ENCODE assay signal across 14 cellular contexts in the genomic region with DNA sequence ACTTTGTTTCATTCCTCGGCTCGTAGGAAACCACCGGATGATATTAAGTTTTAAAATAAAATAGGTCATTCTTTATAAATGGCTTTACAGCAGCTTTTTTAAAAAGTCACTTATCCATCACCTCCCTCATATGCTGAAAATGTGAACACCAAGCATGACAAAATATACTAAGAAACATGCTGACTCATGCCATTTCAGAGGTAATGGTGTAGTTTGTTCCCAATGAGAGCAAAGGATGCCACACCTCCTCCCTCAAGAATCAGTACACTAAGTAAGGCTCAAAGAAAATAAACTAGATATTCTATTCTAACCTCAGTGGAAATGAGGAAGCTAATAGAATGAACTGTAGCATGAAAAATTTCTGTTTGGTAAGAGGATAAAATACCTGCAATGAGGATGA. TPM values are rescaled to one million over a fixed set of nuclear protein-coding genes. Genes with fewer than 3 reads are reported as not detected.
DNase-seq lines count a peak whose midpoint lies in the region; ATAC-seq and TF ChIP-seq lines count a peak whose summit lies in the region.
"Had no signal": no experiment of that assay in that cellular context is flagged by ENCODE, and none has a peak within 500 bp of the region (broad histone marks: within the 10 kb centered on the region; RNA-seq: fewer than 3 reads in every experiment).

No MANE protein-coding gene starts in this region.

- TF ChIP-seq RAD21 in IMR-90 (IDR thresholded peaks at IDR 0.05; ENCODE audit: low read length) = no peak

- H3K9me3 ChIP-seq in IMR-90 (ENCODE audit: control insufficient read depth, insufficient read depth, low read length) (no peaks in the 10 kb centered on the region), SJCRH30 (replicated peaks) (no peaks in the 10 kb centered on the region)
- H3K9me3 ChIP-seq: BLaER1, HAP-1, MG63, Peyer's patch had no signal

- no peak overlapping the region for H3K14ac ChIP-seq in IMR-90 (replicated peaks; ENCODE audit: low read depth, low read length)

- H3K27me3 ChIP-seq in IMR-90 (ENCODE audit: control insufficient read depth, insufficient read depth, low read length) (no peaks in the 10 kb centered on the region), SJCRH30 (no peaks in the 10 kb centered on the region)
- H3K27me3 ChIP-seq: BLaER1, MG63, Peyer's patch had no signal

- H2AK5ac ChIP-seq in IMR-90 (ENCODE audit: low read depth, low read length) = no peak overlapping the region

- H3K9me3 Mint-ChIP-seq in nephron progenitor cell = no peaks in the 10 kb centered on the region

- H4K5ac ChIP-seq in IMR-90 (ENCODE audit: low read depth, low read length) = no peak overlapping the region

- no peak for TF ChIP-seq POLR2A in IMR-90 (IDR thresholded peaks at IDR 0.05; ENCODE audit: low read depth, low read length)

- in situ Hi-C loops in IMR-90 (cut with MboI; ENCODE audit: low sequenced_read_pairs) = no loop called here

- peaks cover 7% of the 10 kb centered on the region for H3K4me1 Mint-ChIP-seq in nephron progenitor cell

- no peaks in the 10 kb centered on the region for H3K27me3 Mint-ChIP-seq in nephron progenitor cell (ENCODE audit: low read depth, poor library complexity)

- H3K4ac ChIP-seq in IMR-90 (ENCODE audit: low read depth, low read length) = no peak overlapping the region

- POLR2A ChIA-PET in IMR-90 (lab: Charles Lee; ENCODE audit: unreplicated experiment) = no interaction called here

- H3K27ac ChIP-seq in IMR-90 (ENCODE audit: insufficient read depth, low read length) (no peak overlapping the region), SJCRH30 (peak overlapping the region; percentile 99)
- H3K27ac ChIP-seq: BLaER1, Peyer's patch had no signal

- H3K4me1 ChIP-seq in IMR-90 (ENCODE audit: control insufficient read depth, insufficient read depth, low read length) (peaks cover 3% of the 10 kb centered on the region; the same call in 1 of the 2 replicates), SJCRH30 (peaks cover 33% of the 10 kb centered on the region)
- H3K4me1 ChIP-seq: BLaER1, Peyer's patch had no signal

- H3K18ac ChIP-seq in IMR-90 (ENCODE audit: low read depth, low read length) = peak overlapping the region; percentile 41; the same call in 1 of the 2 replicates

- H4K91ac ChIP-seq in IMR-90 (ENCODE audit: insufficient read depth, low read depth, low read length) = no peak overlapping the region

- no peak overlapping the region for H3K4me2 ChIP-seq in IMR-90 (ENCODE audit: low read depth, low read length)
- H3K4me2 ChIP-seq: BLaER1 had no signal

- dilution Hi-C loops in IMR-90 (cut with HindIII; ENCODE audit: low sequenced_read_pairs, unreplicated experiment) = no loop called here

- no peak overlapping the region for H3K23ac ChIP-seq in IMR-90 (ENCODE audit: low read depth, low read length)

- H3K27ac Mint-ChIP-seq in nephron progenitor cell = no peak overlapping the region

- H2AK9ac ChIP-seq in IMR-90 (replicated peaks; ENCODE audit: low read depth, low read length, poor library complexity) = no peak overlapping the region

- H2BK5ac ChIP-seq in IMR-90 (ENCODE audit: low read depth, low read length, poor library complexity, severe bottlenecking) = no peak overlapping the region

- intact Hi-C loops in IMR-90 (cut with micrococcal nuclease) = loop anchor here (2.0 to 10.0 kb wide), 4 partner anchors 210 to 1202 kb away; no protein-coding TSS in a partner anchor

- no peaks in the 10 kb centered on the region for H3K36me3 Mint-ChIP-seq in nephron progenitor cell (ENCODE audit: low read depth)

- H2BK120ac ChIP-seq in IMR-90 (ENCODE audit: low read depth, low read length) = no peak overlapping the region

- no CpG with 5 or more reads among the region's 3 CpGs for WGBS in IMR-90 (ENCODE audit: extremely low coverage in 2 of 2, insufficient read length in 1 of 2), 2 experiments

- H2BK15ac ChIP-seq in IMR-90 (ENCODE audit: low read depth, low read length) = no peak overlapping the region

- no peak overlapping the region for H3K56ac ChIP-seq in IMR-90 (ENCODE audit: extremely low read depth, insufficient read depth, low read length)

- no peak overlapping the region for H3K4me3 Mint-ChIP-seq in nephron progenitor cell

- TF ChIP-seq CTCF in IMR-90 (conservative IDR thresholded peaks at IDR 0.05; ENCODE audit: low read depth, low read length) (no peak), epithelial cell of esophagus (IDR thresholded peaks at IDR 0.05; ENCODE audit: insufficient read depth, low read depth, low read length, missing control alignments) (no peak), nephron progenitor cell (IDR thresholded peaks at IDR 0.05) (no peak)

- no peak overlapping the region for H2BK20ac ChIP-seq in IMR-90 (ENCODE audit: low read depth, low read length)

- H3K36me3 ChIP-seq in IMR-90 (ENCODE audit: control insufficient read depth, insufficient read depth, low read length) (no peaks in the 10 kb centered on the region), SJCRH30 (no peaks in the 10 kb centered on the region)
- H3K36me3 ChIP-seq: BLaER1, HAP-1, MG63, Peyer's patch had no signal

- CTCF ChIA-PET in IMR-90 (lab: Yijun Ruan, JAX) = interaction anchor here (1.3 kb wide), 1 partner anchor 9 kb away, joined by 3 read pairs; no protein-coding TSS in a partner anchor

- no peak overlapping the region for H3K9ac ChIP-seq in IMR-90 (ENCODE audit: low read depth, low read length)
- H3K9ac ChIP-seq: BLaER1 had no signal

- H2AFZ ChIP-seq in IMR-90 (replicated peaks; ENCODE audit: low read length, poor library complexity) = no peak overlapping the region

- DNase-seq in IMR-90 (peak; percentile 17), SJCRH30 (peak in 1 of 2 experiments; percentile 44), epithelial cell of esophagus (ENCODE audit: low read depth) (peak; percentile 25), renal cortical epithelial cell (ENCODE audit: low read depth) (peak; percentile 54), nephron progenitor cell (no peak)
- DNase-seq: KBM-7, MG63, NCI-H1105 treated with DMSO at 0.1 percent for 48 hours, Peyer's patch, SHP77 had no signal

- no peaks in the 10 kb centered on the region for H3K9me1 ChIP-seq in IMR-90 (ENCODE audit: insufficient read depth, low read length)

- ATAC-seq in IMR-90 (ENCODE audit: low read depth) (no peak), HG02571 (IDR thresholded peaks at IDR 0.05; ENCODE audit: unreplicated experiment) (no peak), HG03432 (IDR thresholded peaks at IDR 0.05; ENCODE audit: unreplicated experiment) (no peak)

- no peak overlapping the region for H4K8ac ChIP-seq in IMR-90 (ENCODE audit: low read depth in 2 of 2, low read length in 2 of 2)

- no peaks in the 10 kb centered on the region for H4K20me1 ChIP-seq in IMR-90 (ENCODE audit: insufficient read depth, low read length)
- H4K20me1 ChIP-seq: BLaER1 had no signal

- H3K79me1 ChIP-seq in IMR-90 (ENCODE audit: low read depth in 1 of 2, low read length in 2 of 2) = no peaks in the 10 kb centered on the region

- BruUV-seq in IMR-90 (replicated peaks; lab: Mats Ljungman, UMichigan) = no TSS peak

- H3K4me3 ChIP-seq in IMR-90 (ENCODE audit: insufficient read depth, low read depth, low read length) (no peak overlapping the region), SJCRH30 (no peak overlapping the region), epithelial cell of esophagus (ENCODE audit: low read length) (no peak overlapping the region)
- H3K4me3 ChIP-seq: BLaER1, HAP-1, MG63, Peyer's patch had no signal

TF ChIP-seq in IMR-90, 13 proteins besides CTCF, POLR2A, EP300 and RAD21:
- TF ChIP-seq MAFK (IDR thresholded peaks at IDR 0.05; ENCODE audit: low read depth, low read length) (peak; percentile 95), RFX5 (IDR thresholded peaks at IDR 0.05; ENCODE audit: low read depth, low read length) (no peak), ELK1 (IDR thresholded peaks at IDR 0.05; ENCODE audit: borderline replicate concordance, low read depth, low read length) (no peak), NFE2L2 (IDR thresholded peaks at IDR 0.05; ENCODE audit: low read depth, low read length) (peak; percentile 84), MAZ (IDR thresholded peaks at IDR 0.05; ENCODE audit: borderline replicate concordance, low read depth, low read length) (no peak)

RNA-seq across cellular contexts. Expression of gene DIO2, which starts 5.5 kb away (rescaled TPM):
- total RNA-seq in IMR-90 (2012; rRNA removed) = 21.7 and 24.2 TPM in 2 replicates
- polyA plus RNA-seq in IMR-90 (2012; rRNA removed) = 7.4 and 12.8 TPM in 2 replicates
- polyA plus RNA-seq in IMR-90 (2012; cell fraction: cytosol; rRNA removed) = 5.7 and 7.4 TPM in 2 replicates
- polyA plus RNA-seq in IMR-90 (2012; cell fraction: nucleus; rRNA removed; ENCODE audit: low replicate concordance) = 12.8 and 17.0 TPM in 2 replicates
- total RNA-seq in SJCRH30 (2014; rRNA removed; shearing (Covaris generic)) = 14.0 and 16.0 TPM in 2 replicates
- under 0.01 and 1.3 TPM in 2 replicates for total RNA-seq in renal cortical epithelial cell
